8 cellular contexts compared by ENCODE assay signal in genomic region chr16:56729351-56729735, GRCh38. TPM values are rescaled to one million over a fixed set of nuclear protein-coding genes. Genes with fewer than 3 reads are reported as not detected.
DNase-seq lines count a peak whose midpoint lies in the region; ATAC-seq and TF ChIP-seq lines count a peak whose summit lies in the region.

No MANE protein-coding gene starts in this region.

- H3K27me3 ChIP-seq in CD8-positive, alpha-beta T cell (ENCODE audit: insufficient read depth, low read length), result no peaks in the 10 kb centered on the region
- no peaks in the 10 kb centered on the region for H3K27me3 ChIP-seq in neuronal stem cell (ENCODE audit: control insufficient read depth in 3 of 3, insufficient read depth in 3 of 3, low read depth in 1 of 3, low read length in 3 of 3)

- H2BK120ac ChIP-seq in neuronal stem cell (ENCODE audit: low read depth, low read length), result no peak overlapping the region

- no peaks in the 10 kb centered on the region for H3K36me3 ChIP-seq in CD8-positive, alpha-beta T cell (ENCODE audit: insufficient read depth, low read length)
- H3K36me3 ChIP-seq in OCI-LY7 (ENCODE audit: insufficient read depth, low read length), result peaks cover 6% of the 10 kb centered on the region; the same call in 1 of the 2 replicates
- no peaks in the 10 kb centered on the region for H3K36me3 ChIP-seq in neuronal stem cell (replicated peaks in 1 of 2; ENCODE audit: control insufficient read depth in 2 of 2, insufficient read depth in 2 of 2, low read length in 2 of 2)

- peak overlapping the region; percentile 87 for H3K4me3 ChIP-seq in CD8-positive, alpha-beta T cell (ENCODE audit: low read depth, low read length)
- H3K4me3 ChIP-seq in OCI-LY7 (ENCODE audit: low read depth, low read length, poor library complexity, severe bottlenecking), result peak overlapping the region; percentile 92
- peak overlapping the region; percentile 73 to 100 for H3K4me3 ChIP-seq in neuronal stem cell (ENCODE audit: low read length in 2 of 2)

- no peaks in the 10 kb centered on the region for H3K9me3 Mint-ChIP-seq in CD8-positive, alpha-beta T cell

- H3K9ac ChIP-seq in neuronal stem cell (ENCODE audit: low read depth, low read length, poor library complexity), result no peak overlapping the region

- peak overlapping the region; percentile 87 for H2AFZ ChIP-seq in OCI-LY7 (ENCODE audit: low read length)
- peak overlapping the region; percentile 96 for H2AFZ ChIP-seq in neuronal stem cell (ENCODE audit: low read length)

- H3K4me1 Mint-ChIP-seq in CD8-positive, alpha-beta T cell (ENCODE audit: low read depth), result peaks cover 23% of the 10 kb centered on the region

- intact Hi-C loops in CD8-positive, alpha-beta T cell (cut with DNase I, micrococcal nuclease), result loop anchor here in 1 of 2 experiments (2.0 kb wide), 1 partner anchor 47 kb away; the partner anchor contains the start of gene MT1X
- intact Hi-C loops in OCI-LY7 (cut with micrococcal nuclease; ENCODE audit: unreplicated experiment), result no loop called here

- no peak overlapping the region for H3K4ac ChIP-seq in neuronal stem cell (ENCODE audit: low read length)

- POLR2A ChIA-PET in CD8-positive, alpha-beta T cell (lab: Charles Lee), result interaction anchor here (0.6 to 1.9 kb wide), 5 partner anchors 13 to 457 kb away, joined by 3 to 20 read pairs (median 4); partner anchors contain the start of genes PSME3IP1 and RSPRY1
- POLR2A ChIA-PET in OCI-LY7 (lab: Charles Lee), result interaction anchor here (0.7 to 3.0 kb wide), 5 partner anchors 11 to 202 kb away, joined by 3 to 9 read pairs (median 4); partner anchors contain the start of gene HERPUD1

- no peak overlapping the region for H4K91ac ChIP-seq in neuronal stem cell (ENCODE audit: low read depth, low read length, poor library complexity)

- peak overlapping the region; percentile 81 for H3K27ac ChIP-seq in CD8-positive, alpha-beta T cell (ENCODE audit: low read depth, low read length)
- peak overlapping the region; percentile 34 for H3K27ac ChIP-seq in OCI-LY7 (ENCODE audit: low read depth, low read length, poor library complexity, severe bottlenecking)
- H3K27ac ChIP-seq in epithelial cell of prostate, result peak overlapping the region; percentile 69
- H3K27ac ChIP-seq in neuronal stem cell (replicated peaks; ENCODE audit: low read length), result no peak overlapping the region

- H3K4me3 Mint-ChIP-seq in CD8-positive, alpha-beta T cell, result no peak overlapping the region

- H3K14ac ChIP-seq in neuronal stem cell (ENCODE audit: low read length), result no peak overlapping the region

- H2BK5ac ChIP-seq in neuronal stem cell (ENCODE audit: low read length), result no peak overlapping the region

- H2BK12ac ChIP-seq in neuronal stem cell (ENCODE audit: low read length), result no peak overlapping the region

- ATAC-seq in CD8-positive, alpha-beta T cell, result no peak

- no peak for TF ChIP-seq CTCF in CD8-positive, alpha-beta T cell (IDR thresholded peaks at IDR 0.05)
- TF ChIP-seq CTCF in OCI-LY7 (conservative IDR thresholded peaks at IDR 0.05; ENCODE audit: low read length), result no peak
- no peak for TF ChIP-seq CTCF in GM20000 (IDR thresholded peaks at IDR 0.05; ENCODE audit: extremely low read depth, missing control alignments)

- H3K79me1 ChIP-seq in neuronal stem cell (ENCODE audit: low read depth, low read length), result peaks cover 5% of the 10 kb centered on the region

- DNase-seq in CD8-positive, alpha-beta T cell, result no peak
- DNase-seq in OCI-LY7 (ENCODE audit: low spot score) (peak; percentile 10), epithelial cell of prostate (ENCODE audit: low read depth, low spot score) (no peak), neuronal stem cell (ENCODE audit: low spot score) (no peak), dedifferentiated amniotic fluid mesenchymal stem cell (ENCODE audit: extremely low spot score) (no peak), GM20000 (ENCODE audit: low spot score) (no peak), germinal center (ENCODE audit: low spot score) (no peak), NCI-H128 (lab: John Stamatoyannopoulos, UW; ENCODE audit: unreplicated experiment) (no peak)

- CTCF ChIA-PET in CD8-positive, alpha-beta T cell (lab: Charles Lee), result interaction anchor here (0.9 to 1.1 kb wide), 3 partner anchors 27 to 210 kb away, joined by 3 to 7 read pairs (median 3); no protein-coding TSS in a partner anchor
- CTCF ChIA-PET in OCI-LY7 (lab: Charles Lee; ENCODE audit: unreplicated experiment), result no interaction called here

- H3K4me2 ChIP-seq in OCI-LY7 (ENCODE audit: low read length) (peak overlapping the region; percentile 81), neuronal stem cell (ENCODE audit: insufficient read depth, low read length, poor library complexity, severe bottlenecking) (peak overlapping the region; percentile 48)

- no CpG with 5 or more reads among the region's 3 CpGs for WGBS in neuronal stem cell (ENCODE audit: extremely low coverage in 2 of 2, insufficient read length in 2 of 2, insufficient replicate concordance in 1 of 2), 2 donors

- H2AK5ac ChIP-seq in neuronal stem cell (ENCODE audit: low read depth, low read length), result no peak overlapping the region

- no peaks in the 10 kb centered on the region for H3K27me3 Mint-ChIP-seq in CD8-positive, alpha-beta T cell (ENCODE audit: low read depth)

- peaks cover 43% of the 10 kb centered on the region for H3K79me2 ChIP-seq in OCI-LY7 (ENCODE audit: insufficient read depth, low read depth, low read length)

- H3K9me3 ChIP-seq in CD8-positive, alpha-beta T cell (ENCODE audit: low read length), result no peaks in the 10 kb centered on the region
- H3K9me3 ChIP-seq in OCI-LY7 (ENCODE audit: low read length) (no peaks in the 10 kb centered on the region; the same call in 1 of the 2 replicates), neuronal stem cell (replicated peaks in 1 of 2; ENCODE audit: control insufficient read depth in 2 of 2, insufficient read depth in 1 of 2, low read depth in 1 of 2, low read length in 2 of 2) (no peaks in the 10 kb centered on the region)

- peaks cover 9% of the 10 kb centered on the region for H3K36me3 Mint-ChIP-seq in CD8-positive, alpha-beta T cell

- peaks cover 13% of the 10 kb centered on the region; the same call in 1 of the 2 replicates for H4K20me1 ChIP-seq in OCI-LY7 (ENCODE audit: insufficient read depth, low read length)

- H3K18ac ChIP-seq in neuronal stem cell (ENCODE audit: low read length), result no peak overlapping the region

- peaks cover 34% of the 10 kb centered on the region for H3K4me1 ChIP-seq in CD8-positive, alpha-beta T cell (ENCODE audit: insufficient read depth, low read length)
- peaks cover 43% of the 10 kb centered on the region for H3K4me1 ChIP-seq in OCI-LY7 (ENCODE audit: insufficient read depth, low read length, poor library complexity, severe bottlenecking)
- H3K4me1 ChIP-seq in neuronal stem cell (ENCODE audit: control insufficient read depth in 2 of 2, insufficient read depth in 1 of 2, low read depth in 1 of 2, low read length in 2 of 2), result peaks cover 2 to 4% of the 10 kb centered on the region in 2 donors

- no peaks in the 10 kb centered on the region for H3K9me2 ChIP-seq in OCI-LY7 (ENCODE audit: insufficient read depth, low read length)

- H3K27ac Mint-ChIP-seq in CD8-positive, alpha-beta T cell, result peak overlapping the region; percentile 90

- no peak overlapping the region for H3K23ac ChIP-seq in neuronal stem cell (ENCODE audit: low read depth, low read length, poor library complexity)

- TSS peak; percentile 96 for BruUV-seq in OCI-LY7 (replicated peaks; lab: Mats Ljungman, UMichigan)

- no peak overlapping the region for H4K8ac ChIP-seq in neuronal stem cell (ENCODE audit: low read depth, low read length)

- no peak overlapping the region for H2BK15ac ChIP-seq in neuronal stem cell (ENCODE audit: low read length)

RNA-seq across cellular contexts. Expression of gene NUP93, which starts 0.6 kb away (rescaled TPM):
- total RNA-seq in CD8-positive, alpha-beta T cell, result 10 to 100 TPM; 68.2 to 68.5 TPM
- total RNA-seq in OCI-LY7 (2014; rRNA removed; shearing (Covaris generic)), result 119 and 120 TPM in 2 replicates
- total RNA-seq in OCI-LY7 (2022), result 148 and 183 TPM in 2 replicates
- polyA plus RNA-seq in neuronal stem cell (2013, experiment 1 of 2), result 95.7 TPM
- polyA plus RNA-seq in neuronal stem cell (2013, experiment 2 of 2), result 93.0 TPM

RNA-seq across cellular contexts. Expression of gene MT1X, which starts 47.1 kb away (rescaled TPM):
- total RNA-seq in CD8-positive, alpha-beta T cell, result 10 to 100 TPM; 18.6 to 26.2 TPM
- total RNA-seq in OCI-LY7 (2014; rRNA removed; shearing (Covaris generic)), result 17.1 and 18.8 TPM in 2 replicates
- total RNA-seq in OCI-LY7 (2022), result 14.6 and 21.2 TPM in 2 replicates
- 36.2 TPM for polyA plus RNA-seq in neuronal stem cell (2013, experiment 1 of 2)
- polyA plus RNA-seq in neuronal stem cell (2013, experiment 2 of 2), result 33.3 TPM

RNA-seq across cellular contexts. Expression of gene MT1H, which starts 59.7 kb away (rescaled TPM):
- total RNA-seq in CD8-positive, alpha-beta T cell, result not detected
- total RNA-seq in OCI-LY7 (2014; rRNA removed; shearing (Covaris generic)), result not detected in 2 replicates
- total RNA-seq in OCI-LY7 (2022), result not detected in 2 replicates
- polyA plus RNA-seq in neuronal stem cell (2013, experiment 1 of 2), result not detected
- not detected for polyA plus RNA-seq in neuronal stem cell (2013, experiment 2 of 2)
